In the genomic region with DNA sequence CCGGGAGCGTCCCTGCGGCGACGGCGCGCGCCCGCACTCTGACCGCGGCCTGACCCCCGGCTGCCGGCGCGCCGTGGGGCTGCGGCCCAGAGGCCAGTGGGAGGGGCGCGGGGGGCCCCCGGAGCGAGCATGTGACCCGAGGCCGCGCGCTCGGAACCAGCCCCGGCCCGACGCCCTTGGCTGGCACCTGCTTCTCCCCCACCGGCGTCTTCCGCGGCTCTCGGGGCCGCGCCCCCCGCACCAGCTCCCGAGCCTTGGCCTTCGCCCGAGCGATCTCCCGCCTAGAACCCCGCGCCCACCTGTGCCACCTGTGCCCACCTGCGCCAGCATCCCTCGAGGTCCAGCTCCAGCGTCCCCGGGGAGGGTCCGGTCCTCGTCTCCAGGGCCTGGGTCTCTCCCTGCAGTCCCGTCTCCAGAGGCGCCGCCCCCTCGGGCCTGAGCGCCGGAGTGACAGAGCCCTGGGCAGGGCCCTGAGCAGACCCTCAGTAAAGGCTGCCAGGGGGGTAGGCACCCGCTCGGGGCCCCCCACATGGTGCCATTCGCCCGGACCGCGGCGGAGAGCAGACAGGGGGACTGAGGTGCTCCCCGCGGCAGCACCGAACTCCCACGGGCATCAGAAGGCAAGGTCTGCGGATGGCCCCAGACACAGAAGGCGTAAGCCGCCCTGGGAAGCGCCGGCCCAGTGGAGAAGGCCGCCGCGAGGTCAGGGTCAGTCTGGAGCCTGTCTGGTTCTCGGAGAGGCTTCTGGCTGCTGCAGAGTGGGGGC, we compare ENCODE assay signal across 8 cellular contexts. TPM values are rescaled to one million over a fixed set of nuclear protein-coding genes. Genes with fewer than 3 reads are reported as not detected.
DNase-seq lines count a peak whose midpoint lies in the region; ATAC-seq and TF ChIP-seq lines count a peak whose summit lies in the region.

No MANE protein-coding gene starts in this region.

- H3K27ac ChIP-seq in caudate nucleus (ENCODE audit: low read depth, low read length) (peak overlapping the region; percentile 67), left lung (peak overlapping the region; percentile 48 to 69), subcutaneous abdominal adipose tissue (ENCODE audit: low read depth, low read length) (no peak overlapping the region)

- H3K4me1 ChIP-seq in left lung (peaks cover 0 to 20% of the 10 kb centered on the region in 2 donors), subcutaneous abdominal adipose tissue (ENCODE audit: control insufficient read depth in 5 of 5, insufficient read depth in 5 of 5, low read length in 5 of 5) (peaks cover 0 to 24% (median 17%) of the 10 kb centered on the region in 5 donors)

- DNase-seq in ELF-1 (ENCODE audit: low read depth, low spot score), result peak; percentile 62
- peak; percentile 52 for DNase-seq in NCI-H1092 (lab: John Stamatoyannopoulos, UW)
- peak in 5 of 61 donors; percentile 41 to 79 (median 52) for DNase-seq in caudate nucleus (lab: John Stamatoyannopoulos, UW)
- peak in 1 of 2 donors; percentile 83 for DNase-seq in left lung
- no peak for DNase-seq in GOT3 (lab: John Stamatoyannopoulos, UW)
- DNase-seq in T-helper 9 cell, result no peak

- H3K4me3 ChIP-seq in left lung, result peak overlapping the region; percentile 57 to 63
- peak overlapping the region in 4 of 5 donors; percentile 58 to 75 (median 66) for H3K4me3 ChIP-seq in subcutaneous abdominal adipose tissue (ENCODE audit: low read depth in 1 of 5, low read length in 5 of 5)

- peak overlapping the region in 4 of 5 donors; percentile 45 to 76 (median 52) for H3K9ac ChIP-seq in subcutaneous abdominal adipose tissue (ENCODE audit: low read length in 5 of 5)

- H3K36me3 ChIP-seq in left lung (no peaks in the 10 kb centered on the region), subcutaneous abdominal adipose tissue (ENCODE audit: control insufficient read depth in 5 of 5, insufficient read depth in 5 of 5, low read length in 5 of 5) (no peaks in the 10 kb centered on the region)

- no peak for TF ChIP-seq CTCF in left lung (IDR thresholded peaks at IDR 0.05)

- no peaks in the 10 kb centered on the region for H3K9me3 ChIP-seq in left lung
- H3K9me3 ChIP-seq in subcutaneous abdominal adipose tissue (ENCODE audit: control insufficient read depth in 5 of 5, low read length in 5 of 5), result no peaks in the 10 kb centered on the region

- intact Hi-C loops in left lung (cut with DNase I), result no loop called here

- H3K27me3 ChIP-seq in left lung, result peaks cover 2 to 51% of the 10 kb centered on the region in 2 donors
- H3K27me3 ChIP-seq in subcutaneous abdominal adipose tissue (ENCODE audit: control insufficient read depth in 5 of 5, insufficient read depth in 4 of 5, low read length in 5 of 5), result peaks cover 0 to 13% (median 0%) of the 10 kb centered on the region in 5 donors

- ATAC-seq in GM21528 (IDR thresholded peaks at IDR 0.05; ENCODE audit: low FRiP score, unreplicated experiment) (peak; percentile 25), left lung (peak; percentile 63)

RNA-seq across cellular contexts. Expression of gene PPP1R13B, which starts 0.8 kb away (rescaled TPM):
- total RNA-seq in left lung, result 10 to 100 TPM; 48.0 to 57.8 TPM

Comparison
In these comparisons a context has a peak if more than half of its experiments do, and no peak if none do; other contexts are left out.
1. DNase-seq: peak in ELF-1 (single experiment) and NCI-H1092 (single experiment); none in GOT3 (single experiment) and T-helper 9 cell (single experiment).